8 cellular contexts compared by ENCODE assay signal in the genomic region with DNA sequence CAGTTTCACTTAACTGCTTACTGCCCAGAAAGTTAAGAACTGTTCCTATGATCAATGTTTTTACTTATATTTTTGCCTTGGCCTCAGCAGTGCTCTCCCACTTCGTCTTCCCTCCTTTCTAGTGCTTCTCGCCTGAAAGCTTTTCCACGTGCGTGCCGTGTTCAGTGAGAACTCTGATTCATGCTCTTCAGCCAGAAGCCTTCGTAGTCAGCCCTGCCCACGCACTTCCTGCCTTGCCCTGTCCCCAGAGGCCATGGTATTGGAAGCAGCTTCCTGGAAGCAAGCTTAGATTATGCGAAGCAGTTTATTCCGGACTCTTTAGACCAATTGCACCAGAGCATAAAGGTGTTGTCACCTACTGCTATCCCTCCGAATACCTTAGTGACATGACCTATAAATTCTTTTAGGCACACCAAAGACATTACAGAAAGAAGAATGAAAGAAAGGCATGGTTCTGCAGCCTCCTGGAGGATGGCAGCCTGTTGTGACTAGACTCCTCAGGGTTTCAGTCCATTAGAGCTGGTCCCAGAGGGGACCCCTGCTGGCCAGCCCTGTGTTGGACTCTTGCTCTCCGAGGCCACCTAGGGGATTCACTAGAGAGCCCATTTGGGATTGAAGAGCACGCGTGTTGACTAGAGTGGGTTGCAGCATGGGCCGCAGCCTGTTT.
A peak's percentile ranks its signal among the peaks of the same experiment; 100 is the strongest.
DNase-seq lines count a peak whose midpoint lies in the region; ATAC-seq, FAIRE-seq and TF ChIP-seq lines count a peak whose summit lies in the region.

No MANE protein-coding gene starts in this region.

- peak; percentile 76 for TF ChIP-seq CTCF in H9 (conservative IDR thresholded peaks at IDR 0.05)
- peak; percentile 43 for TF ChIP-seq CTCF in astrocyte (IDR thresholded peaks at IDR 0.05; ENCODE audit: insufficient read depth, low read depth, low read length)

- H3K23ac ChIP-seq in H9 (ENCODE audit: insufficient read length, low read depth, low read length), result no peak overlapping the region

- no peaks in the 10 kb centered on the region for H3K23me2 ChIP-seq in H9 (ENCODE audit: insufficient read length, low read depth, low read length, poor library complexity, severe bottlenecking)

- H2BK20ac ChIP-seq in H9 (ENCODE audit: low read depth, low read length, poor library complexity, severe bottlenecking), result no peak overlapping the region

- H3K14ac ChIP-seq in H9 (ENCODE audit: insufficient read depth, low read length), result no peak overlapping the region

- H3K4me1 Mint-ChIP-seq in H9 (peaks cover 38 to 47% of the 10 kb centered on the region in 2 experiments), astrocyte (ENCODE audit: low read depth, unreplicated experiment) (peaks cover 36% of the 10 kb centered on the region)

- no peak overlapping the region for H3T11ph ChIP-seq in H9 (ENCODE audit: low read length)

- H3K36me3 Mint-ChIP-seq in H9 (ENCODE audit: insufficient read depth in 1 of 3, low read depth in 3 of 3) (peaks cover 0 to 1% (median 0%) of the 10 kb centered on the region in 3 experiments; a peak in 2 of 7 replicates), astrocyte (ENCODE audit: low read depth, unreplicated experiment) (peaks cover 15% of the 10 kb centered on the region)

- H3K9me3 ChIP-seq in H9 (ENCODE audit: control insufficient read depth, low read depth, low read length), result no peaks in the 10 kb centered on the region
- no peaks in the 10 kb centered on the region for H3K9me3 ChIP-seq in astrocyte (ENCODE audit: insufficient read depth, low read depth, low read length)

- no peaks in the 10 kb centered on the region for H3K9me3 Mint-ChIP-seq in H9
- H3K9me3 Mint-ChIP-seq in astrocyte (ENCODE audit: unreplicated experiment), result no peaks in the 10 kb centered on the region

- FAIRE-seq in astrocyte (lab: Jason Lieb, UNC), result peak; percentile 20

- no CpG with 5 or more reads among the region's 14 CpGs for WGBS in H9 (ENCODE audit: extremely low coverage, insufficient read length, low lambda C conversion rate)

- H2BK120ac ChIP-seq in H9 (ENCODE audit: low read depth, low read length, poor library complexity, severe bottlenecking), result no peak overlapping the region

- H3K36me3 ChIP-seq in astrocyte (ENCODE audit: insufficient read depth, low read length), result no peaks in the 10 kb centered on the region

- no peak overlapping the region for H3K18ac ChIP-seq in H9 (ENCODE audit: insufficient read length, low read depth, low read length)

- H3K4me3 Mint-ChIP-seq in H9, result no peak overlapping the region
- no peak overlapping the region for H3K4me3 Mint-ChIP-seq in astrocyte (ENCODE audit: unreplicated experiment)

- H2BK15ac ChIP-seq in H9 (ENCODE audit: low read depth, low read length), result no peak overlapping the region

- no peak overlapping the region for H4K91ac ChIP-seq in H9 (ENCODE audit: insufficient read length, low read depth, low read length)

- no peak for ATAC-seq in GM18861 (IDR thresholded peaks at IDR 0.05; ENCODE audit: unreplicated experiment)

- DNase-seq in AG20443 (ENCODE audit: low spot score), result peak; percentile 94
- peak; percentile 85 for DNase-seq in H9
- DNase-seq in T-helper 2 cell, result peak in 4 of 5 experiments; percentile 18 to 80 (median 44)
- DNase-seq in astrocyte (ENCODE audit: low read depth), result peak; percentile 83
- peak; percentile 70 for DNase-seq in iPS-NIHi11 (ENCODE audit: low spot score)
- peak; percentile 73 to 77 for DNase-seq in stimulated activated CD4-positive, alpha-beta T cell treated with anti-CD3 and anti-CD28 coated beads, Interleukin-2, amount 100 ng/mL, for 48 hours
- no peak for DNase-seq in cerebellum (ENCODE audit: low spot score)

- H3K27ac ChIP-seq in H9 (ENCODE audit: insufficient read length, low read depth, low read length) (no peak overlapping the region), astrocyte (ENCODE audit: low read depth, low read length) (peak overlapping the region; percentile 48)

- no peak overlapping the region for H4K5ac ChIP-seq in H9 (ENCODE audit: insufficient read length, low read depth, low read length)

- no peak overlapping the region for H3K4me3 ChIP-seq in astrocyte (ENCODE audit: insufficient read depth, low read depth, low read length)

- no peaks in the 10 kb centered on the region for H3K79me1 ChIP-seq in H9 (ENCODE audit: insufficient read depth, low read depth, low read length, poor library complexity, severe bottlenecking)

- no peak overlapping the region for H4K8ac ChIP-seq in H9 (replicated peaks; ENCODE audit: insufficient read length, low read depth, low read length)

- no peak overlapping the region for H3K4ac ChIP-seq in H9 (ENCODE audit: low read depth, low read length)

- H4K20me1 ChIP-seq in H9 (ENCODE audit: control insufficient read depth, insufficient read depth, insufficient read length) (no peaks in the 10 kb centered on the region), astrocyte (ENCODE audit: insufficient read depth, low read length) (peaks cover 82% of the 10 kb centered on the region)

- H3K4me2 ChIP-seq in H9 (ENCODE audit: insufficient read depth, insufficient read length, low read length), result no peak overlapping the region
- peak overlapping the region; percentile 70 for H3K4me2 ChIP-seq in astrocyte (ENCODE audit: low read length)

- H3K79me2 ChIP-seq in H9 (ENCODE audit: insufficient read depth, low read length), result no peaks in the 10 kb centered on the region
- H3K79me2 ChIP-seq in astrocyte (ENCODE audit: insufficient read depth, low read length), result peaks cover 45% of the 10 kb centered on the region

- no peak overlapping the region for H3K56ac ChIP-seq in H9 (ENCODE audit: insufficient read length, low read depth, low read length)

- H2AFZ ChIP-seq in H9 (ENCODE audit: low read length) (no peak overlapping the region), astrocyte (ENCODE audit: low read depth, low read length) (no peak overlapping the region)

- H2BK5ac ChIP-seq in H9 (ENCODE audit: insufficient read length, low read length), result no peak overlapping the region

- no peak overlapping the region for H2BK12ac ChIP-seq in H9 (ENCODE audit: insufficient read length, low read depth, low read length)

- H2AK5ac ChIP-seq in H9 (ENCODE audit: insufficient read length, low read length), result no peak overlapping the region

- no peak overlapping the region for H3K9ac ChIP-seq in H9 (ENCODE audit: extremely low read depth, insufficient read length, low read length)
- H3K9ac ChIP-seq in astrocyte (ENCODE audit: low read length), result peak overlapping the region; percentile 37

- no peaks in the 10 kb centered on the region; the same call in 1 of the 2 replicates for H3K4me1 ChIP-seq in H9 (ENCODE audit: insufficient read depth, low read length)
- H3K4me1 ChIP-seq in astrocyte (ENCODE audit: insufficient read depth, low read length), result peaks cover 37% of the 10 kb centered on the region

- no peaks in the 10 kb centered on the region for H3K27me3 Mint-ChIP-seq in H9 (ENCODE audit: low read depth)
- no peaks in the 10 kb centered on the region for H3K27me3 Mint-ChIP-seq in astrocyte (ENCODE audit: low read depth, unreplicated experiment)

- no peaks in the 10 kb centered on the region for H3K27me3 ChIP-seq in H9 (ENCODE audit: insufficient read depth, low read length)
- H3K27me3 ChIP-seq in astrocyte (ENCODE audit: insufficient read depth, low read length), result no peaks in the 10 kb centered on the region

- peak overlapping the region; percentile 39 to 68 (median 55); a peak in 4 of 7 replicates for H3K27ac Mint-ChIP-seq in H9
- H3K27ac Mint-ChIP-seq in astrocyte (ENCODE audit: unreplicated experiment), result peak overlapping the region; percentile 60
